ENCODE assay signal across 9 cellular contexts in genomic region chr1:98325646-98326441, GRCh38.
DNase-seq lines count a peak whose midpoint lies in the region; ATAC-seq and TF ChIP-seq lines count a peak whose summit lies in the region.
"Had no signal": no experiment of that assay in that cellular context is flagged by ENCODE, and none has a peak within 500 bp of the region (broad histone marks: within the 10 kb centered on the region; RNA-seq: fewer than 3 reads in every experiment).

No MANE protein-coding gene starts in this region.

- no peak overlapping the region for H3K4me2 ChIP-seq in mesenchymal stem cell (ENCODE audit: low read length, poor library complexity, severe bottlenecking)

- peaks cover 4% of the 10 kb centered on the region for H3K4me1 ChIP-seq in mesenchymal stem cell (ENCODE audit: control insufficient read depth, insufficient read depth, low read depth, low read length)

- no peak overlapping the region for H2BK120ac ChIP-seq in mesenchymal stem cell (ENCODE audit: low read depth, low read length)

- no peak overlapping the region for H2BK5ac ChIP-seq in mesenchymal stem cell (ENCODE audit: low read depth, low read length, poor library complexity, severe bottlenecking)

- H2AFZ ChIP-seq in mesenchymal stem cell (ENCODE audit: low read depth, low read length): no peak overlapping the region

- H3K79me1 ChIP-seq in mesenchymal stem cell (replicated peaks; ENCODE audit: low read length, poor library complexity, severe bottlenecking): no peaks in the 10 kb centered on the region

- TF ChIP-seq CTCF in AG04449 (IDR thresholded peaks at IDR 0.05; ENCODE audit: insufficient read depth, low read length, missing control alignments) (no peak), NB4 (IDR thresholded peaks at IDR 0.05; ENCODE audit: low read depth, low read length) (no peak)

- no peaks in the 10 kb centered on the region for H3K27me3 ChIP-seq in mesenchymal stem cell (ENCODE audit: control insufficient read depth in 1 of 2, insufficient read depth in 1 of 2, low read length in 2 of 2)

- H4K8ac ChIP-seq in mesenchymal stem cell (ENCODE audit: low read length): no peak overlapping the region

- POLR2A ChIA-PET in AG04449 (lab: Yijun Ruan, JAX): interaction anchor here (0.7 kb wide), 1 partner anchor 271 kb away, joined by 3 read pairs; no protein-coding TSS in a partner anchor

- H2AK5ac ChIP-seq in mesenchymal stem cell (ENCODE audit: low read length, severe bottlenecking): no peak overlapping the region

- no peaks in the 10 kb centered on the region for H3K9me3 ChIP-seq in mesenchymal stem cell (ENCODE audit: control insufficient read depth, low read length)

- no peak overlapping the region for H4K91ac ChIP-seq in mesenchymal stem cell (ENCODE audit: low read length)

- H3K18ac ChIP-seq in mesenchymal stem cell (ENCODE audit: low read depth in 1 of 2, low read length in 2 of 2): peak overlapping the region in 1 of 2 experiments; percentile 40

- H3K4me3 ChIP-seq in AG04449 (ENCODE audit: low read depth, low read length): no peak overlapping the region
- H3K4me3 ChIP-seq in NB4 (ENCODE audit: low read depth, low read length): no peak overlapping the region
- H3K4me3 ChIP-seq in mesenchymal stem cell (ENCODE audit: insufficient read depth in 1 of 2, low read depth in 1 of 2, low read length in 2 of 2): no peak overlapping the region

- peak overlapping the region; percentile 64 for H3K27ac ChIP-seq in mesenchymal stem cell (ENCODE audit: low read length, poor library complexity, severe bottlenecking)

- H2BK15ac ChIP-seq in mesenchymal stem cell (ENCODE audit: low read depth, poor library complexity, severe bottlenecking): no peak overlapping the region

- ATAC-seq in GM19463 (IDR thresholded peaks at IDR 0.05; ENCODE audit: unreplicated experiment): no peak

- H3K9ac ChIP-seq in mesenchymal stem cell (ENCODE audit: low read length): peak overlapping the region; percentile 24

- CTCF ChIA-PET in AG04449 (lab: Yijun Ruan, JAX): no interaction called here

- no peaks in the 10 kb centered on the region for H3K36me3 ChIP-seq in mesenchymal stem cell (ENCODE audit: control insufficient read depth in 1 of 2, insufficient read depth in 2 of 2, low read depth in 1 of 2, low read length in 2 of 2)

- no peak overlapping the region for H3K23ac ChIP-seq in mesenchymal stem cell (ENCODE audit: low read length in 2 of 2)

- H2BK12ac ChIP-seq in mesenchymal stem cell (ENCODE audit: low read length in 2 of 2): no peak overlapping the region

- no peak overlapping the region for H3K14ac ChIP-seq in mesenchymal stem cell (ENCODE audit: low read length in 2 of 2)

- 39% methylated on average over 3 of the region's 7 CpGs for WGBS in mesenchymal stem cell

- no peak for TF ChIP-seq POLR2A in NB4 (IDR thresholded peaks at IDR 0.05; ENCODE audit: extremely low read depth, insufficient read length)

- DNase-seq in AG04449 (ENCODE audit: low read depth, low spot score): peak; percentile 55
- peak; percentile 12 for DNase-seq in NB4 (ENCODE audit: low read depth)
- DNase-seq in dedifferentiated amniotic fluid mesenchymal stem cell (ENCODE audit: extremely low spot score): peak; percentile 86
- peak; percentile 86 for DNase-seq in mesenchymal stem cell
- DNase-seq in COLO668 (lab: John Stamatoyannopoulos, UW; ENCODE audit: unreplicated experiment): no peak
- DNase-seq in NOMO-1 treated with dmso at 0.1 percent for 144 hours (lab: John Stamatoyannopoulos, UW; ENCODE audit: unreplicated experiment): no peak
- DNase-seq in stimulated activated CD4-positive, alpha-beta T cell treated with anti-CD3 and anti-CD28 coated beads, Interleukin-12 subunit alpha, Interleukin-12 subunit beta, amount 100 ng/mL, for 4 hours: no peak
- DNase-seq: activated CD8-positive, alpha-beta memory T cell treated with anti-CD3 and anti-CD28 coated beads, Interleukin-2, amount 50 U/mL, for 4 hours had no signal

- H3K4ac ChIP-seq in mesenchymal stem cell (ENCODE audit: low read depth in 1 of 2, low read length in 2 of 2): no peak overlapping the region

Comparison
In these comparisons a context has a peak if more than half of its experiments do, and no peak if none do; other contexts are left out.
1. DNase-seq: peak in AG04449 (single experiment), NB4 (single experiment), dedifferentiated amniotic fluid mesenchymal stem cell (single experiment) and mesenchymal stem cell (single experiment); none in COLO668 (single experiment), NOMO-1 treated with dmso at 0.1 percent for 144 hours (single experiment) and stimulated activated CD4-positive, alpha-beta T cell treated with anti-CD3 and anti-CD28 coated beads, Interleukin-12 subunit alpha, Interleukin-12 subunit beta, amount 100 ng/mL, for 4 hours (single experiment).